8 cellular contexts compared by ENCODE assay signal in the genomic region with DNA sequence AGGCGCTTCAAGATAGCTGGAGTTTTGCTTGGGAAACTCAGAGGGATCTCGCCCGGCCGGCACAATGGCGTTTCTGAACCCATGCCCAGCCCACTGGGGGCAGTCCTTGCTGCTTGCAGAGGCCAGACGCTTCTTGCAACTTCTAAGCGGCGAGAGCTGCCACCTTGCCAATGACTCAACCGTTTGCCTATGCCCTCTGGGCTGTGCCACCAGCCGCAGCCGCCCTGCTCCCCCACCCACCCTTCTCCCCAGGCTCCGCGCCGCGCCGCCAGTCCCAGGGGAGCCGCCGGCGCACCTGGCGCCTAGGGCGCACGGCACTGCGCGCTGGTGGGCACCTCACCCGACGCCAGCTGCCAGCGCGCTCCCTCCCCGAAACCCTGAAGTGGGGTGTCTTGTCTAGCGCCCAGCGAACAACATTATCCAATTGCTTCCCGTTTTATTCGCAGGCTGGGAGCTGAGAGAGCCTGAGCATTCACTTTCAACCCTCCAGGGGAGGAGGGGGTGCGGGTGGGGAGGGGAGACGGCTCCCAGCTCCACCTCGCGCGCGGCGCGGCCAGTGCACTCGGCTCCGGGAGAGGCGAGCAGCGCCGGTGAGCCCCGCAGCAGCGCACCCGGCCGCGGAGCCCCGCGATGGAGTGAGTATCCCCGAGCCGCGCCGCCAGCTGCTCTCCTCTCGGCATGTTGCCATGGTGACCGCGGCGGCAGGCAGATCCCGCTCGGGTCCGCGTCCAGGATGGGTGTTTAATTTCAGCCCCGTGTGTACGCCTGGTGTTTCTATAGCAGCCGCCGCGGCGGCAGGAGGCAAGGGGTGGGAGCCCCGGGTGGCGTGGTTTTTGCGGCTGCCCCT.
A peak's percentile ranks its signal among the peaks of the same experiment; 100 is the strongest.
DNase-seq lines count a peak whose midpoint lies in the region; ATAC-seq, FAIRE-seq and TF ChIP-seq lines count a peak whose summit lies in the region.

No MANE protein-coding gene starts in this region.

- TF ChIP-seq POLR2A in HepG2 (IDR thresholded peaks at IDR 0.05; ENCODE audit: insufficient read depth in 1 of 2, low read depth in 2 of 2, low read length in 2 of 2): no peak

- H3K27ac ChIP-seq in coronary artery: no peak overlapping the region
- no peak overlapping the region for H3K27ac ChIP-seq in HepG2 (ENCODE audit: extremely low read length, insufficient read depth, low read length)
- no peak overlapping the region for H3K27ac ChIP-seq in thymus (ENCODE audit: low read depth)

- BruUV-seq in HepG2 (replicated peaks; lab: Mats Ljungman, UMichigan): no TSS peak

- no peak for FAIRE-seq in HepG2 (lab: Jason Lieb, UNC)

- no peaks in the 10 kb centered on the region for H3K36me3 ChIP-seq in GM06990 (ENCODE audit: control insufficient read depth, insufficient read depth, low read length)
- H3K36me3 ChIP-seq in HepG2 (replicated peaks in 1 of 2; ENCODE audit: control insufficient read depth in 1 of 2, insufficient read depth in 2 of 2, low read length in 2 of 2): no peaks in the 10 kb centered on the region
- H3K36me3 ChIP-seq in thymus (ENCODE audit: control insufficient read depth, insufficient read depth): no peaks in the 10 kb centered on the region

- H3K4me3 ChIP-seq in GM06990 (replicated peaks; ENCODE audit: low read depth, low read length) (no peak overlapping the region), coronary artery (peak overlapping the region; percentile 74), HepG2 (replicated peaks in 1 of 3; ENCODE audit: insufficient read depth in 1 of 3, low read depth in 2 of 3, low read length in 3 of 3) (no peak overlapping the region), thymus (ENCODE audit: low read length) (peak overlapping the region; percentile 11)

- TF ChIP-seq CTCF in GM06990 (IDR thresholded peaks at IDR 0.05; ENCODE audit: insufficient read depth, low read length, poor library complexity, severe bottlenecking) (no peak), coronary artery (IDR thresholded peaks at IDR 0.05) (no peak), HepG2 (CRISPR knock-in tag; IDR thresholded peaks at IDR 0.05) (no peak), GM10266 (IDR thresholded peaks at IDR 0.05; ENCODE audit: control insufficient read depth, insufficient read depth, low read depth, missing control alignments) (no peak)

- no peak overlapping the region for H3K4me2 ChIP-seq in HepG2 (ENCODE audit: low read depth, low read length)

- H3K79me2 ChIP-seq in HepG2 (ENCODE audit: insufficient read depth, low read length): no peaks in the 10 kb centered on the region

- POLR2A ChIA-PET in HepG2 (lab: Yijun Ruan, JAX): no interaction called here

- intact Hi-C loops in HepG2 (cut with micrococcal nuclease; ENCODE audit: unreplicated experiment): no loop called here

- 27% methylated on average over 26 of the region's 74 CpGs for WGBS in HepG2 (ENCODE audit: low lambda C conversion rate)
- WGBS in thymus: 2% methylated on average over 74 of the region's 74 CpGs

- H3K9me3 ChIP-seq in HepG2 (ENCODE audit: low read length) (no peaks in the 10 kb centered on the region), thymus (ENCODE audit: control insufficient read depth) (no peaks in the 10 kb centered on the region)

- H3K9ac ChIP-seq in HepG2 (ENCODE audit: insufficient read depth, low read depth, low read length): no peak overlapping the region

- no peak for TF ChIP-seq RAD21 in HepG2 (CRISPR knock-in tag; IDR thresholded peaks at IDR 0.05)

- H2AFZ ChIP-seq in HepG2 (ENCODE audit: low read length): no peak overlapping the region

- H3K4me1 ChIP-seq in HepG2 (ENCODE audit: insufficient read depth, low read length): no peaks in the 10 kb centered on the region
- H3K4me1 ChIP-seq in thymus (ENCODE audit: control insufficient read depth, insufficient read depth, low read length): no peaks in the 10 kb centered on the region

- H3K27me3 ChIP-seq in GM06990 (replicated peaks; ENCODE audit: control insufficient read depth, insufficient read depth, low read length): peaks cover 7% of the 10 kb centered on the region
- peaks cover 5 to 38% of the 10 kb centered on the region in 2 experiments; a peak in 4 of 5 replicates for H3K27me3 ChIP-seq in HepG2 (ENCODE audit: control insufficient read depth in 1 of 2, insufficient read depth in 2 of 2, low read length in 2 of 2)
- peaks cover 35% of the 10 kb centered on the region for H3K27me3 ChIP-seq in thymus (ENCODE audit: control insufficient read depth, insufficient read depth)

- no peaks in the 10 kb centered on the region for H4K20me1 ChIP-seq in HepG2 (ENCODE audit: insufficient read depth, low read length)

- no peak; the same call in 2 of the 3 replicates for ATAC-seq in HepG2

- TF ChIP-seq EP300 in HepG2 (IDR thresholded peaks at IDR 0.05; ENCODE audit: low read depth in 2 of 2, low read length in 2 of 2) (no peak), HepG2 (CRISPR knock-in tag; IDR thresholded peaks at IDR 0.05; ENCODE audit: borderline replicate concordance) (no peak)

- CTCF ChIA-PET in HepG2 (lab: Yijun Ruan, JAX; ENCODE audit: low intra/inter-chr PET ratio, low total read pairs): no interaction called here

- peak; percentile 11 for DNase-seq in GM06990 (ENCODE audit: extremely low read depth, insufficient read length)
- DNase-seq in NCI-H446 (lab: John Stamatoyannopoulos, UW): peak; percentile 13 to 56
- DNase-seq in coronary artery (ENCODE audit: low spot score): no peak
- DNase-seq in HepG2 (ENCODE audit: low spot score): no peak
- no peak for DNase-seq in GM10266 (ENCODE audit: extremely low spot score)
- no peak for DNase-seq in activated CD4-positive, alpha-beta T cell treated with anti-CD3 and anti-CD28 coated beads, Interleukin-2, amount 50 U/mL, for 48 hours
- no peak for DNase-seq in effector CD8-positive, alpha-beta T cell (lab: John Stamatoyannopoulos, UW)

- in situ Hi-C loops in HepG2 (cut with HindIII; ENCODE audit: extremely low pct_ligation_motif_present, low pct_unique_long_range_greater_than_20kb): no loop called here

TF ChIP-seq in HepG2, 621 proteins besides CTCF, POLR2A, EP300 and RAD21:
- no peak for TF ChIP-seq ZNF224 (CRISPR knock-in tag; IDR thresholded peaks at IDR 0.05)
- peak; percentile 23; the same call in 1 of the 2 replicates for TF ChIP-seq RFX1 (IDR thresholded peaks at IDR 0.05)
TF ChIP-seq in HepG2: peak in this region for 1.

Comparison
In these comparisons a context has a peak if more than half of its experiments do, and no peak if none do; other contexts are left out.
1. DNase-seq: peak in GM06990 (single experiment) and NCI-H446 (2 of 2); none in coronary artery (single experiment), HepG2 (single experiment), GM10266 (single experiment), activated CD4-positive, alpha-beta T cell treated with anti-CD3 and anti-CD28 coated beads, Interleukin-2, amount 50 U/mL, for 48 hours (0 of 2) and effector CD8-positive, alpha-beta T cell (single experiment).
2. H3K4me3 ChIP-seq: peak in coronary artery (single experiment) and thymus (single experiment); none in GM06990 (single experiment) and HepG2 (0 of 3).